10 cellular contexts compared by ENCODE assay signal in genomic region chr6:37007340-37008043, GRCh38. TPM values are rescaled to one million over a fixed set of nuclear protein-coding genes. Genes with fewer than 3 reads are reported as not detected.
DNase-seq lines count a peak whose midpoint lies in the region; ATAC-seq and TF ChIP-seq lines count a peak whose summit lies in the region.
"Had no signal": no experiment of that assay in that cellular context is flagged by ENCODE, and none has a peak within 500 bp of the region (broad histone marks: within the 10 kb centered on the region; RNA-seq: fewer than 3 reads in every experiment).

No MANE protein-coding gene starts in this region.

- POLR2A ChIA-PET in GM10248 (lab: Yijun Ruan, JAX) (interaction anchor here (0.5 to 1.4 kb wide), 3 partner anchors 22 to 242 kb away, joined by 3 to 6 read pairs (median 5); partner anchors contain the start of gene MTCH1), PC-9 (lab: Charles Lee; ENCODE audit: unreplicated experiment) (no interaction called here)
- POLR2A ChIA-PET in activated naive CD8-positive, alpha-beta T cell treated with anti-CD3 and anti-CD28 coated beads, Interleukin-2, amount 10 ng/mL, durations not matched to agents 7 days and 5 days (lab: Charles Lee): interaction anchor here (1.1 to 3.4 kb wide), 4 partner anchors 11 to 132 kb away, joined by 3 to 15 read pairs (median 6); partner anchors contain the start of gene MTCH1

- BruUV-seq in PC-9 (replicated peaks; lab: Mats Ljungman, UMichigan): no TSS peak

- no peaks in the 10 kb centered on the region for H3K9me3 Mint-ChIP-seq in activated naive CD8-positive, alpha-beta T cell treated with anti-CD3 and anti-CD28 coated beads, Interleukin-2, amount 10 ng/mL, durations not matched to agents 7 days and 5 days
- H3K9me3 Mint-ChIP-seq: nephron had no signal

- H3K9ac ChIP-seq in GM23248: no peak overlapping the region

- TF ChIP-seq CTCF in GM10248 (IDR thresholded peaks at IDR 0.05; ENCODE audit: control extremely low read depth, extremely low read depth, low read depth, missing control alignments): no peak
- TF ChIP-seq CTCF in mucosa of descending colon (IDR thresholded peaks at IDR 0.05): no peak
- TF ChIP-seq CTCF in WERI-Rb-1 (IDR thresholded peaks at IDR 0.05; ENCODE audit: low read depth, low read length): no peak
- no peak for TF ChIP-seq CTCF in PC-9 (conservative IDR thresholded peaks at IDR 0.05)

- H3K79me2 ChIP-seq in PC-9 (ENCODE audit: low read depth) (no peaks in the 10 kb centered on the region), GM23248 (ENCODE audit: insufficient read depth) (no peaks in the 10 kb centered on the region)

- H3K4me2 ChIP-seq in PC-9 (no peak overlapping the region), GM23248 (ENCODE audit: unreplicated experiment) (no peak overlapping the region)

- H3F3A ChIP-seq in PC-9 (ENCODE audit: insufficient read depth, low read depth): no peaks in the 10 kb centered on the region
- no peaks in the 10 kb centered on the region for H3F3A ChIP-seq in GM23248 (ENCODE audit: insufficient read depth)

- in situ Hi-C loops in GM23248 (cut with MboI): loop anchor here (10.0 kb wide), 1 partner anchor 233 kb away; no protein-coding TSS in a partner anchor

- H3K4me1 Mint-ChIP-seq in activated naive CD8-positive, alpha-beta T cell treated with anti-CD3 and anti-CD28 coated beads, Interleukin-2, amount 10 ng/mL, durations not matched to agents 7 days and 5 days: peaks cover 23% of the 10 kb centered on the region
- H3K4me1 Mint-ChIP-seq: nephron had no signal

- H3K36me3 Mint-ChIP-seq in activated naive CD8-positive, alpha-beta T cell treated with anti-CD3 and anti-CD28 coated beads, Interleukin-2, amount 10 ng/mL, durations not matched to agents 7 days and 5 days: no peaks in the 10 kb centered on the region

- H4K20me1 ChIP-seq in PC-9 (ENCODE audit: insufficient read depth): no peaks in the 10 kb centered on the region
- no peaks in the 10 kb centered on the region for H4K20me1 ChIP-seq in GM23248 (ENCODE audit: insufficient read depth)

- H3K27ac Mint-ChIP-seq in activated naive CD8-positive, alpha-beta T cell treated with anti-CD3 and anti-CD28 coated beads, Interleukin-2, amount 10 ng/mL, durations not matched to agents 7 days and 5 days: peak overlapping the region; percentile 30
- H3K27ac Mint-ChIP-seq: nephron had no signal

- H3K27ac ChIP-seq in WERI-Rb-1 (no peak overlapping the region), PC-9 (no peak overlapping the region), GM23248 (no peak overlapping the region)

- 72 to 76% methylated on average over 12 of the region's 12 CpGs for WGBS in GM23248 (ENCODE audit: low coverage in 1 of 2, low lambda C conversion rate in 2 of 2, missing lambda C conversion rate in 2 of 2), 2 experiments

- H3K27me3 ChIP-seq in WERI-Rb-1 (ENCODE audit: insufficient read depth, low read depth, severe bottlenecking) (no peaks in the 10 kb centered on the region), PC-9 (ENCODE audit: insufficient read depth, low read depth) (no peaks in the 10 kb centered on the region), GM23248 (replicated peaks; ENCODE audit: insufficient read depth) (no peaks in the 10 kb centered on the region)

- no peaks in the 10 kb centered on the region for H3K27me3 Mint-ChIP-seq in activated naive CD8-positive, alpha-beta T cell treated with anti-CD3 and anti-CD28 coated beads, Interleukin-2, amount 10 ng/mL, durations not matched to agents 7 days and 5 days

- H3K4me3 ChIP-seq in mucosa of descending colon (no peak overlapping the region), WERI-Rb-1 (ENCODE audit: low read depth, low read length) (no peak overlapping the region), PC-9 (no peak overlapping the region), GM23248 (no peak overlapping the region)

- H3K9me2 ChIP-seq in PC-9 (ENCODE audit: insufficient read depth): no peaks in the 10 kb centered on the region
- H3K9me2 ChIP-seq in GM23248 (ENCODE audit: insufficient read depth): no peaks in the 10 kb centered on the region

- CTCF ChIA-PET in GM10248 (lab: Yijun Ruan, JAX) (interaction anchor here (0.9 to 11.7 kb wide), 16 partner anchors 11 to 248 kb away, joined by 3 to 147 read pairs (median 4); partner anchors contain the start of genes C6orf89 and MTCH1), PC-9 (lab: Charles Lee) (interaction anchor here (1.7 kb wide), 1 partner anchor 10 kb away, joined by 4 read pairs; no protein-coding TSS in a partner anchor)

- H3K4me3 Mint-ChIP-seq in activated naive CD8-positive, alpha-beta T cell treated with anti-CD3 and anti-CD28 coated beads, Interleukin-2, amount 10 ng/mL, durations not matched to agents 7 days and 5 days: peak overlapping the region; percentile 25
- H3K4me3 Mint-ChIP-seq: nephron had no signal

- H3K36me3 ChIP-seq in mucosa of descending colon (ENCODE audit: low read depth) (no peaks in the 10 kb centered on the region), WERI-Rb-1 (no peaks in the 10 kb centered on the region), PC-9 (ENCODE audit: low read depth) (no peaks in the 10 kb centered on the region), GM23248 (ENCODE audit: low read depth) (no peaks in the 10 kb centered on the region)

- ATAC-seq in HG02759 (IDR thresholded peaks at IDR 0.05; ENCODE audit: unreplicated experiment): peak; percentile 42
- no peak for ATAC-seq in activated naive CD8-positive, alpha-beta T cell treated with anti-CD3 and anti-CD28 coated beads, Interleukin-2, amount 10 ng/mL, durations not matched to agents 7 days and 5 days (ENCODE audit: low read depth)
- ATAC-seq in mucosa of descending colon: peak; percentile 56

- H2AFZ ChIP-seq in PC-9 (no peak overlapping the region), GM23248 (no peak overlapping the region)

- H3K9me3 ChIP-seq in mucosa of descending colon: no peaks in the 10 kb centered on the region
- no peaks in the 10 kb centered on the region for H3K9me3 ChIP-seq in WERI-Rb-1 (ENCODE audit: severe bottlenecking)
- H3K9me3 ChIP-seq in PC-9 (ENCODE audit: insufficient read depth, low read depth): no peaks in the 10 kb centered on the region
- H3K9me3 ChIP-seq in GM23248 (ENCODE audit: low read depth): no peaks in the 10 kb centered on the region

- DNase-seq in GM10248 (ENCODE audit: extremely low spot score) (peak; percentile 55), mucosa of descending colon (no peak), WERI-Rb-1 (no peak), PC-9 (no peak), GM23248 (no peak)
- no peak for DNase-seq in activated naive CD8-positive, alpha-beta T cell treated with anti-CD3 and anti-CD28 coated beads, Interleukin-2, amount 10 ng/mL, durations not matched to agents 7 days and 5 days
- no peak for DNase-seq in activated CD4-positive, alpha-beta T cell treated with anti-CD3 and anti-CD28 coated beads, Interleukin-2, amount 50 U/mL, for 1 hour

- no peaks in the 10 kb centered on the region for H3K4me1 ChIP-seq in mucosa of descending colon (ENCODE audit: low read depth)
- no peaks in the 10 kb centered on the region for H3K4me1 ChIP-seq in PC-9 (replicated peaks; ENCODE audit: insufficient read depth)
- 0 out of 2 replicates have a peak, but pooled peaks cover 7% of the 10 kb centered on the region for H3K4me1 ChIP-seq in GM23248 (ENCODE audit: insufficient read depth)

- intact Hi-C loops in mucosa of descending colon (cut with DNase I, micrococcal nuclease) (no loop called here), PC-9 (cut with micrococcal nuclease; ENCODE audit: unreplicated experiment) (no loop called here)

RNA-seq across cellular contexts. Expression of gene FGD2, which starts 2.0 kb away (rescaled TPM):
- 10 to 100 TPM in 1 of 2 experiments, 1 to 10 TPM in 1; 9.8 to 12.4 TPM for total RNA-seq in activated naive CD8-positive, alpha-beta T cell treated with anti-CD3 and anti-CD28 coated beads, Interleukin-2, amount 10 ng/mL, durations not matched to agents 7 days and 5 days
- total RNA-seq in mucosa of descending colon (10 to 100 TPM in 2 of 3 donors, 1 to 10 TPM in 1; 6.9 to 18.3 (median 14.1) TPM), PC-9 (2021) (0.50 and 0.55 TPM in 2 replicates)
- total RNA-seq in GM23248 (2014; rRNA removed; shearing (Covaris generic)): not detected in 2 replicates
- not detected in 2 replicates for polyA plus RNA-seq in GM23248 (2016; fragmentation: Nextera tagmentation; extraction: Ambion mirVana)
- total RNA-seq: Daoy had no signal

RNA-seq across cellular contexts. Expression of gene MTCH1, which starts 21.5 kb away (rescaled TPM):
- 100 to 1,000 TPM; 135 to 139 TPM for total RNA-seq in activated naive CD8-positive, alpha-beta T cell treated with anti-CD3 and anti-CD28 coated beads, Interleukin-2, amount 10 ng/mL, durations not matched to agents 7 days and 5 days
- total RNA-seq in mucosa of descending colon (100 to 1,000 TPM; 153 to 186 (median 157) TPM), PC-9 (2021) (236 and 241 TPM in 2 replicates)
- 418 and 473 TPM in 2 replicates for total RNA-seq in GM23248 (2014; rRNA removed; shearing (Covaris generic))
- polyA plus RNA-seq in GM23248 (2016; fragmentation: Nextera tagmentation; extraction: Ambion mirVana): 370 and 395 TPM in 2 replicates

RNA-seq across cellular contexts. Expression of gene PI16, which starts 53.0 kb away (rescaled TPM):
- total RNA-seq in activated naive CD8-positive, alpha-beta T cell treated with anti-CD3 and anti-CD28 coated beads, Interleukin-2, amount 10 ng/mL, durations not matched to agents 7 days and 5 days: under 1 TPM; 0.37 to 0.86 TPM
- total RNA-seq in mucosa of descending colon (1 to 10 TPM in 2 of 3 donors, under 1 TPM in 1; 0.46 to 6.1 (median 3.9) TPM), PC-9 (2021) (0.83 and 1.9 TPM in 2 replicates)
- 181 and 227 TPM in 2 replicates for total RNA-seq in GM23248 (2014; rRNA removed; shearing (Covaris generic))
- 390 and 398 TPM in 2 replicates for polyA plus RNA-seq in GM23248 (2016; fragmentation: Nextera tagmentation; extraction: Ambion mirVana)

Comparison
In these comparisons a context has a peak if more than half of its experiments do, and no peak if none do; other contexts are left out.
1. RNA of gene PI16, which starts 53.0 kb away (total RNA-seq): 181 to 227 TPM in GM23248; 0.46 to 6.1 TPM in mucosa of descending colon, 0.37 to 0.86 TPM in activated naive CD8-positive, alpha-beta T cell treated with anti-CD3 and anti-CD28 coated beads, Interleukin-2, amount 10 ng/mL, durations not matched to agents 7 days and 5 days and 0.83 to 1.9 TPM in PC-9; every median in the first group is over 10 times any median in the second.